ENCODE assay signal across 27 cellular contexts in genomic region chr12:124722871-124723270, GRCh38.
"Had no signal": no experiment of that assay in that cellular context is flagged by ENCODE, and none has a peak within 500 bp of the region (broad histone marks: within the 10 kb centered on the region; RNA-seq: fewer than 3 reads in every experiment).

No MANE protein-coding gene starts in this region.

- ATAC-seq: activated CD8-positive, alpha-beta T cell treated with anti-CD3 and anti-CD28 coated beads for 36 hours; activated T-cell treated with anti-CD3 and anti-CD28 coated beads, Interleukin-2, amount 50 U/mL, for 4 hours; activated T-helper 17 cell treated with anti-CD3 and anti-CD28 coated beads, Interleukin-2, amount 50 U/mL, for 72 hours; heart left ventricle; left lobe of liver; natural killer cell; stimulated activated effector memory CD8-positive, alpha-beta T cell treated with anti-CD3 and anti-CD28 coated beads, Interleukin-12 subunit alpha, Interleukin-12 subunit beta, amount 100 ng/mL, for 72 hours; T-helper 17 cell; WTC11 had no signal

- H3K4me3 ChIP-seq: heart left ventricle, lower lobe of right lung, right atrium auricular region, upper lobe of right lung had no signal

- H3K9me3 ChIP-seq: heart left ventricle, lower lobe of right lung, right atrium auricular region, upper lobe of right lung had no signal

- H3K27me3 Mint-ChIP-seq: activated CD8-positive, alpha-beta T cell treated with anti-CD3 and anti-CD28 coated beads for 36 hours; central memory CD8-positive, alpha-beta T cell; T-helper 17 cell had no signal

- H3K27ac Mint-ChIP-seq: activated CD8-positive, alpha-beta T cell treated with anti-CD3 and anti-CD28 coated beads for 36 hours; activated T-helper 17 cell treated with anti-CD3 and anti-CD28 coated beads, Interleukin-2, amount 50 U/mL, for 72 hours; natural killer cell; stimulated activated effector memory CD8-positive, alpha-beta T cell treated with anti-CD3 and anti-CD28 coated beads, Interleukin-12 subunit alpha, Interleukin-12 subunit beta, amount 100 ng/mL, for 72 hours; stimulated activated naive CD8-positive, alpha-beta T cell treated with anti-CD3 and anti-CD28 coated beads, Interleukin-15, Interleukin-2, amounts not matched to agents 100 ng/mL and 50 ng/mL, for 24 hours; T-helper 17 cell; WTC11 had no signal

- H3K4me1 Mint-ChIP-seq: activated T-helper 17 cell treated with anti-CD3 and anti-CD28 coated beads, Interleukin-2, amount 50 U/mL, for 72 hours; T-helper 17 cell; WTC11 had no signal

- H3K4me3 Mint-ChIP-seq: activated CD8-positive, alpha-beta T cell treated with anti-CD3 and anti-CD28 coated beads for 36 hours; activated T-cell treated with anti-CD3 and anti-CD28 coated beads, Interleukin-2, amount 50 U/mL, for 4 hours; activated T-helper 17 cell treated with anti-CD3 and anti-CD28 coated beads, Interleukin-2, amount 50 U/mL, for 72 hours; central memory CD8-positive, alpha-beta T cell; natural killer cell; stimulated activated effector memory CD8-positive, alpha-beta T cell treated with anti-CD3 and anti-CD28 coated beads, Interleukin-12 subunit alpha, Interleukin-12 subunit beta, amount 100 ng/mL, for 72 hours; stimulated activated naive CD8-positive, alpha-beta T cell treated with anti-CD3 and anti-CD28 coated beads, Interleukin-15, Interleukin-2, amounts not matched to agents 100 ng/mL and 50 ng/mL, for 24 hours; T-helper 17 cell; WTC11 had no signal

- H3K27me3 ChIP-seq: heart left ventricle, right atrium auricular region, upper lobe of right lung had no signal

- H3K9me3 Mint-ChIP-seq: activated CD8-positive, alpha-beta T cell treated with anti-CD3 and anti-CD28 coated beads for 36 hours; activated T-cell treated with anti-CD3 and anti-CD28 coated beads, Interleukin-2, amount 50 U/mL, for 4 hours; central memory CD8-positive, alpha-beta T cell; natural killer cell; stimulated activated effector memory CD8-positive, alpha-beta T cell treated with anti-CD3 and anti-CD28 coated beads, Interleukin-12 subunit alpha, Interleukin-12 subunit beta, amount 100 ng/mL, for 72 hours; stimulated activated naive CD8-positive, alpha-beta T cell treated with anti-CD3 and anti-CD28 coated beads, Interleukin-15, Interleukin-2, amounts not matched to agents 100 ng/mL and 50 ng/mL, for 24 hours had no signal

- DNase-seq: activated CD4-positive, alpha-beta T cell treated with anti-CD3 and anti-CD28 coated beads, Interleukin-2, amount 50 U/mL, for 1 hour; activated CD8-positive, alpha-beta T cell treated with anti-CD3 and anti-CD28 coated beads for 36 hours; activated gamma-delta T cell treated with Interleukin-2 at 50 U/mL for 16 hours; activated naive CD4-positive, alpha-beta T cell treated with anti-CD3 and anti-CD28 coated beads, Interleukin-2, amount 50 U/mL, for 16 hours; activated T-cell treated with anti-CD3 and anti-CD28 coated beads, Interleukin-2, amount 50 U/mL, for 4 hours; amniotic stem cell; dermis blood vessel endothelial cell; effector CD4-positive, alpha-beta T cell; heart left ventricle; hypothalamus; lower lobe of right lung; mesendoderm; natural killer cell; stimulated activated CD4-positive, alpha-beta T cell treated with anti-CD3 and anti-CD28 coated beads, Interleukin-12 subunit alpha, Interleukin-12 subunit beta, amount 100 ng/mL, for 4 hours; stimulated activated CD4-positive, alpha-beta T cell treated with anti-CD3 and anti-CD28 coated beads, Interleukin-4, amount 100 ng/mL, for 24 hours; substantia nigra; T-helper 17 cell; T1000; upper lobe of right lung had no signal

- H3K27ac ChIP-seq: epithelial cell of prostate, right atrium auricular region, upper lobe of right lung had no signal

- H3K36me3 Mint-ChIP-seq: natural killer cell; stimulated activated effector memory CD8-positive, alpha-beta T cell treated with anti-CD3 and anti-CD28 coated beads, Interleukin-12 subunit alpha, Interleukin-12 subunit beta, amount 100 ng/mL, for 72 hours; WTC11 had no signal

- H3K36me3 ChIP-seq: heart left ventricle, lower lobe of right lung, right atrium auricular region, upper lobe of right lung had no signal
